1 cellular context compared by ENCODE assay signal in genomic region chr15:22980189-22981136, GRCh38.
A peak's percentile ranks its signal among the peaks of the same experiment; 100 is the strongest.
TF ChIP-seq lines count a peak whose summit lies in the region.

Gene CYFIP1 (minus strand): TSS chr15:22980368. CDS start chr15:22947285, 33,083 bp downstream.

TF ChIP-seq in HepG2, 621 proteins besides CTCF, POLR2A, EP300 and RAD21 (continued from another document and continues in another):
- no peak for TF ChIP-seq FOXM1 (CRISPR knock-in tag; IDR thresholded peaks at IDR 0.05)
- no peak for TF ChIP-seq ZSCAN22 (CRISPR knock-in tag; IDR thresholded peaks at IDR 0.05)
- no peak for TF ChIP-seq SMAD3 (CRISPR knock-in tag; IDR thresholded peaks at IDR 0.05)
- TF ChIP-seq ZBTB25 (CRISPR knock-in tag; IDR thresholded peaks at IDR 0.05), result no peak; the same call in 1 of the 2 replicates
- no peak for TF ChIP-seq FOXP1 (IDR thresholded peaks at IDR 0.05)
- TF ChIP-seq FOXP1 (CRISPR knock-in tag; IDR thresholded peaks at IDR 0.05), result no peak
- no peak for TF ChIP-seq TCF7L2 (IDR thresholded peaks at IDR 0.05; ENCODE audit: low read depth, low read length)
- TF ChIP-seq NFIC (IDR thresholded peaks at IDR 0.05; ENCODE audit: low read length), result no peak
- no peak for TF ChIP-seq STAT5B (CRISPR knock-in tag; IDR thresholded peaks at IDR 0.05)
- TF ChIP-seq ZNF569 (CRISPR knock-in tag; IDR thresholded peaks at IDR 0.05; ENCODE audit: borderline replicate concordance), result no peak
- TF ChIP-seq GATA4 (IDR thresholded peaks at IDR 0.05; ENCODE audit: borderline replicate concordance, low read depth), result 0 out of 2 replicates have a peak, but pooled peaks have one; percentile 21
- no peak for TF ChIP-seq RFXANK (CRISPR knock-in tag; IDR thresholded peaks at IDR 0.05)
- no peak for TF ChIP-seq ETV6 (CRISPR knock-in tag; conservative IDR thresholded peaks at IDR 0.05)
- no peak for TF ChIP-seq MTA3 (CRISPR knock-in tag; IDR thresholded peaks at IDR 0.05)
- TF ChIP-seq MNT (IDR thresholded peaks at IDR 0.05), result no peak
- no peak; the same call in 1 of the 2 replicates for TF ChIP-seq CAMTA2 (CRISPR knock-in tag; IDR thresholded peaks at IDR 0.05; ENCODE audit: borderline replicate concordance)
- no peak for TF ChIP-seq BCL6 (CRISPR knock-in tag; IDR thresholded peaks at IDR 0.05)
- TF ChIP-seq ZFP41 (CRISPR knock-in tag; IDR thresholded peaks at IDR 0.05; ENCODE audit: borderline replicate concordance), result no peak
- no peak for TF ChIP-seq HMG20A (CRISPR knock-in tag; IDR thresholded peaks at IDR 0.05; ENCODE audit: borderline replicate concordance)
- TF ChIP-seq NAIF1 (CRISPR knock-in tag; IDR thresholded peaks at IDR 0.05; ENCODE audit: borderline replicate concordance), result no peak
- no peak for TF ChIP-seq ZNF780A (CRISPR knock-in tag; IDR thresholded peaks at IDR 0.05)
- no peak for TF ChIP-seq ZNF878 (CRISPR knock-in tag; IDR thresholded peaks at IDR 0.05)
- TF ChIP-seq ZNF777 (CRISPR knock-in tag; IDR thresholded peaks at IDR 0.05), result peak; percentile 54; the same call in 1 of the 2 replicates
- TF ChIP-seq ZBED4 (CRISPR knock-in tag; IDR thresholded peaks at IDR 0.05; ENCODE audit: borderline replicate concordance), result 0 out of 2 replicates have a peak, but pooled peaks have one; percentile 44
- TF ChIP-seq TOE1 (CRISPR knock-in tag; IDR thresholded peaks at IDR 0.05), result no peak
- TF ChIP-seq XRCC5 (optimal IDR thresholded peaks at IDR 0.05; ENCODE audit: low read length), result no peak
- no peak; the same call in 1 of the 2 replicates for TF ChIP-seq NFKBIZ (CRISPR knock-in tag; IDR thresholded peaks at IDR 0.05)
- no peak for TF ChIP-seq ZNF136 (CRISPR knock-in tag; IDR thresholded peaks at IDR 0.05; ENCODE audit: low read depth)
- TF ChIP-seq ZNF350 (CRISPR knock-in tag; IDR thresholded peaks at IDR 0.05; ENCODE audit: borderline replicate concordance, low read depth), result no peak
- TF ChIP-seq CBX2 (IDR thresholded peaks at IDR 0.05; ENCODE audit: low read depth, low read length), result no peak
- TF ChIP-seq CBX2 (CRISPR knock-in tag; IDR thresholded peaks at IDR 0.05; ENCODE audit: low read depth), result no peak
- TF ChIP-seq ZNF362 (CRISPR knock-in tag; IDR thresholded peaks at IDR 0.05; ENCODE audit: borderline replicate concordance), result no peak; the same call in 1 of the 2 replicates
- TF ChIP-seq MXD3 (CRISPR knock-in tag; IDR thresholded peaks at IDR 0.05), result peak; percentile 89; the same call in 1 of the 2 replicates
- TF ChIP-seq ZNF44 (CRISPR knock-in tag; IDR thresholded peaks at IDR 0.05), result no peak
- no peak for TF ChIP-seq HCFC1 (IDR thresholded peaks at IDR 0.05; ENCODE audit: low read depth, low read length)
- no peak for TF ChIP-seq ZNF33A (CRISPR knock-in tag; IDR thresholded peaks at IDR 0.05; ENCODE audit: borderline replicate concordance)
- no peak for TF ChIP-seq SUZ12 (IDR thresholded peaks at IDR 0.05; ENCODE audit: low read depth, low read length)
- peak; percentile 75; the same call in 1 of the 2 replicates for TF ChIP-seq ARHGAP35 (CRISPR knock-in tag; IDR thresholded peaks at IDR 0.05; ENCODE audit: borderline replicate concordance)
- TF ChIP-seq CHD4 (IDR thresholded peaks at IDR 0.05; ENCODE audit: borderline replicate concordance, low read length), result no peak
- no peak for TF ChIP-seq ZNF75D (CRISPR knock-in tag; IDR thresholded peaks at IDR 0.05; ENCODE audit: borderline replicate concordance)
- TF ChIP-seq ZNF329 (CRISPR knock-in tag; IDR thresholded peaks at IDR 0.05; ENCODE audit: low read depth), result no peak
- TF ChIP-seq FOXC1 (CRISPR knock-in tag; IDR thresholded peaks at IDR 0.05; ENCODE audit: borderline replicate concordance), result no peak
- 0 out of 2 replicates have a peak, but pooled peaks have one; percentile 42 for TF ChIP-seq THAP7 (CRISPR knock-in tag; IDR thresholded peaks at IDR 0.05)
- TF ChIP-seq ZFYVE20 (CRISPR knock-in tag; IDR thresholded peaks at IDR 0.05; ENCODE audit: borderline replicate concordance, low read depth), result no peak
- TF ChIP-seq TBX2 (CRISPR knock-in tag; IDR thresholded peaks at IDR 0.05; ENCODE audit: borderline replicate concordance), result peak; percentile 47; the same call in 1 of the 2 replicates
- no peak for TF ChIP-seq HNRNPH1 (optimal IDR thresholded peaks at IDR 0.05; ENCODE audit: low read depth, low read length)
- TF ChIP-seq ZNF781 (CRISPR knock-in tag; IDR thresholded peaks at IDR 0.05; ENCODE audit: borderline replicate concordance, not compliant biosample characterization), result no peak
- TF ChIP-seq GLI4 (CRISPR knock-in tag; IDR thresholded peaks at IDR 0.05; ENCODE audit: borderline replicate concordance), result no peak
- peak; percentile 78 for TF ChIP-seq HNRNPK (IDR thresholded peaks at IDR 0.05; ENCODE audit: low read depth, low read length, poor library complexity, severe bottlenecking)
- no peak for TF ChIP-seq ZNF460 (CRISPR knock-in tag; IDR thresholded peaks at IDR 0.05; ENCODE audit: borderline replicate concordance)
- TF ChIP-seq FOSL2 (CRISPR knock-in tag; IDR thresholded peaks at IDR 0.05), result peak; percentile 86
- no peak for TF ChIP-seq CCAR2 (optimal IDR thresholded peaks at IDR 0.05; ENCODE audit: low read depth, low read length)
- no peak for TF ChIP-seq SMARCE1 (IDR thresholded peaks at IDR 0.05; ENCODE audit: borderline replicate concordance)
- TF ChIP-seq ZNF160 (CRISPR knock-in tag; IDR thresholded peaks at IDR 0.05), result no peak
- 0 out of 2 replicates have a peak, but pooled peaks have one; percentile 44 for TF ChIP-seq SALL1 (CRISPR knock-in tag; IDR thresholded peaks at IDR 0.05)
- TF ChIP-seq PRPF4 (IDR thresholded peaks at IDR 0.05; ENCODE audit: low read depth, low read length, poor library complexity, severe bottlenecking), result no peak
- TF ChIP-seq HDAC1 (CRISPR knock-in tag; IDR thresholded peaks at IDR 0.05), result peak; percentile 71
- TF ChIP-seq SNAPC5 (CRISPR knock-in tag; IDR thresholded peaks at IDR 0.05; ENCODE audit: borderline replicate concordance), result no peak
- no peak for TF ChIP-seq ZNF512B (CRISPR knock-in tag; IDR thresholded peaks at IDR 0.05; ENCODE audit: borderline replicate concordance)
- no peak for TF ChIP-seq ATF7-NPFF (CRISPR knock-in tag; IDR thresholded peaks at IDR 0.05; ENCODE audit: low read depth)
- TF ChIP-seq HES4 (CRISPR knock-in tag; IDR thresholded peaks at IDR 0.05; ENCODE audit: borderline replicate concordance), result no peak
- no peak for TF ChIP-seq ZNF264 (CRISPR knock-in tag; IDR thresholded peaks at IDR 0.05)
- TF ChIP-seq ZNF747 (CRISPR knock-in tag; IDR thresholded peaks at IDR 0.05; ENCODE audit: borderline replicate concordance), result no peak
- TF ChIP-seq CERS6 (CRISPR knock-in tag; IDR thresholded peaks at IDR 0.05), result no peak
- TF ChIP-seq ZNF615 (CRISPR knock-in tag; IDR thresholded peaks at IDR 0.05; ENCODE audit: borderline replicate concordance), result 0 out of 2 replicates have a peak, but pooled peaks have one; percentile 43
